1 cellular context compared by ENCODE assay signal in the genomic region with DNA sequence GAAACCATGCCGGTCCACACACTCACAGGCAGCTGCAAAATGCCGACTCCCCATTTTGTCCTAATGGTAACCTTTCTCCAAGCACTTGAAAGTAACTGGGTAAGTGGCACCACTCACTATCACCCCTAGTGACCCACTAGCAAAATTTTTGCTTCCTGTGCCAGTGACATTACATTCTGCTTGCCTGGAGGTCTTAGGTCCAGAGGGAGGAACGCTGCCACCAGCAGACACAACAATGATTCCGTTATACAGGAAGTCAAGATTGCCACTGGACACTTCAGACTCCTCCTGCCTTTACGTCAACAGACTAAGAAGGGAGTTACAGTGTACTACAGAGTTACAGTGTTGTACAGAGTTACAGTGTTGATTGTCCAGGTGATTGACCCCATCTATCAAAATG.
TF ChIP-seq lines count a peak whose summit lies in the region.

No MANE protein-coding gene starts in this region.

TF ChIP-seq in H1, 55 proteins besides CTCF, POLR2A, EP300 and RAD21:
- TF ChIP-seq KDM5A (IDR thresholded peaks at IDR 0.05; ENCODE audit: low read length), result no peak
- TF ChIP-seq CEBPB (IDR thresholded peaks at IDR 0.05; ENCODE audit: low read depth, low read length), result no peak
- no peak for TF ChIP-seq EZH2 (IDR thresholded peaks at IDR 0.05; ENCODE audit: low read depth, low read length, severe bottlenecking)
- TF ChIP-seq RXRA (IDR thresholded peaks at IDR 0.05; ENCODE audit: insufficient read depth, low read depth, low read length), result no peak
- TF ChIP-seq CHD1 (IDR thresholded peaks at IDR 0.05; ENCODE audit: low read depth, low read length), result no peak
- no peak for TF ChIP-seq YY1 (IDR thresholded peaks at IDR 0.05; ENCODE audit: low read depth, low read length)
- no peak for TF ChIP-seq CTBP2 (IDR thresholded peaks at IDR 0.05; ENCODE audit: borderline replicate concordance, insufficient read depth, insufficient read length, low read length)
- TF ChIP-seq CHD7 (IDR thresholded peaks at IDR 0.05; ENCODE audit: insufficient replicate concordance, low read length), result no peak
TF ChIP-seq in H1: peak in this region for 0.
